In the genomic region with DNA sequence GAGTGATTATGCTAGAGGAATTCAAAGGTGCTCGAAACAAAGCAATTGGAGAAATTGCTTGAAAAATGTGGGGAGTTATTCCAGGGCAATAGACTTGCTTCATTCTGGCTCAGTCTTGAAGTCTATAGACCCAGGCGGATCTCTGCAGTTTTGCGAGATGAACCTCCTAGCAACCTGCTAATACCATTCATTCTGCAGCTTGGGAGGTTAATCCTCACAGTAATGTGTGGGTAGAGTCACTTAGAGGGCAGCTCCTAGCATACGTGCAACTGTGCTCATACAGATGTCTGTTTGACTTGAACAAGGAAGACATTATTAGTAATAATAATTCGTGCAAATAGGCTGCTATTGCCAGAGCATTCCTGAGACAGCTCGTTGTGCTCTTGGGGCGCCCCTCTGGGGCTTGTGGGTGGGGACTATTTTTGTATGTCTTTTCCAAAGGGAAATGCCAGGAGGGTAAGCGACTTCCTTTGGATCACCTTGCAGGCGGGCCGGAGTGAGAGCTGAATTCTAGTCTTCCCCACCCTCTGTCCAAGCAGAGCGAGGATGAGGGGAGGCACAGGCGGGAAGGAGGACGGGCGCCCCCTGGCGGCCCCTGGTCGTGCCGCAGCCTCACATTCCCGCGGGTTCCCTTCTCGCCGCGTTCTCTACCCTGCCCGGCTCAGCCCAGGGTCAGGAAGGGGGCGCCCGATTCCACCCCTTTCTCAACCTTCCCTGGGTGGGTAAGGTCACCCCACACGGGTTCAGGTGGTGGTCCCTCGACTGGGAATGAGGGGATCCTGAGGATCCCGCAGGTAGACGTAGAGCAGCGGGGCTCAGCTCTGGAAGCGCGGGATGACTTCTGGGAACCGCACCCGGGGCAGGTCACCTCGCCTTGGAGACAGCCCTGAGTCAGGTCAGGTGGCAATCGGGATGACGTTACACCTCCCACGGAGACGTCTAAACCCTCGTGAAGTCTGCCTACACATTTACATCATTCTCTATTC, we compare ENCODE assay signal across 8 cellular contexts.
DNase-seq lines count a peak whose midpoint lies in the region; ATAC-seq and TF ChIP-seq lines count a peak whose summit lies in the region.

No MANE protein-coding gene starts in this region.

- intact Hi-C loops in activated CD8-positive, alpha-beta T cell treated with anti-CD3 and anti-CD28 coated beads for 36 hours (cut with micrococcal nuclease), result loop anchor here (10.0 kb wide), 1 partner anchor 385 kb away; no protein-coding TSS in a partner anchor
- intact Hi-C loops in spleen (cut with DNase I; ENCODE audit: low total_unique reads), result no loop called here

- H3K27ac Mint-ChIP-seq in activated CD8-positive, alpha-beta T cell treated with anti-CD3 and anti-CD28 coated beads for 36 hours, result no peak overlapping the region

- no peaks in the 10 kb centered on the region for H3K9me3 Mint-ChIP-seq in activated CD8-positive, alpha-beta T cell treated with anti-CD3 and anti-CD28 coated beads for 36 hours

- H3K9me3 ChIP-seq in DND-41 (ENCODE audit: insufficient read depth, low read length, severe bottlenecking) (no peaks in the 10 kb centered on the region), fibroblast of lung (ENCODE audit: control insufficient read depth, insufficient read depth, low read depth, low read length) (no peaks in the 10 kb centered on the region), spleen (no peaks in the 10 kb centered on the region)

- H2AFZ ChIP-seq in DND-41 (ENCODE audit: low read depth, low read length), result no peak overlapping the region
- H2AFZ ChIP-seq in fibroblast of lung (ENCODE audit: low read length), result no peak overlapping the region

- H3K27me3 Mint-ChIP-seq in activated CD8-positive, alpha-beta T cell treated with anti-CD3 and anti-CD28 coated beads for 36 hours, result peaks cover 20% of the 10 kb centered on the region

- no peaks in the 10 kb centered on the region for H3K36me3 ChIP-seq in DND-41 (ENCODE audit: insufficient read depth, low read length)
- no peaks in the 10 kb centered on the region for H3K36me3 ChIP-seq in fibroblast of lung (ENCODE audit: control insufficient read depth, insufficient read depth, low read length)
- H3K36me3 ChIP-seq in spleen, result no peaks in the 10 kb centered on the region

- DNase-seq in DND-41, result peak; percentile 54
- DNase-seq in HL-60 (ENCODE audit: low read depth in 1 of 2, low spot score in 1 of 2), result peak; percentile 22 to 35
- DNase-seq in activated CD8-positive, alpha-beta T cell treated with anti-CD3 and anti-CD28 coated beads for 36 hours, result peak; percentile 68
- DNase-seq in fibroblast of lung (ENCODE audit: low read depth in 2 of 2), result peak in 1 of 2 donors; percentile 11
- DNase-seq in spleen, result peak; percentile 86
- no peak for DNase-seq in T1000 (lab: John Stamatoyannopoulos, UW)
- DNase-seq in NCI-H1092 (lab: John Stamatoyannopoulos, UW), result no peak

- TF ChIP-seq CTCF in DND-41 (IDR thresholded peaks at IDR 0.05; ENCODE audit: borderline replicate concordance, extremely low read depth, low read length, poor library complexity, severe bottlenecking) (peak; percentile 83), HL-60 (IDR thresholded peaks at IDR 0.05; ENCODE audit: insufficient read depth, low read length) (peak; percentile 67), fibroblast of lung (conservative IDR thresholded peaks at IDR 0.05 in 1 of 2, IDR thresholded peaks at IDR 0.05 in 1 of 2; ENCODE audit: low read depth in 1 of 2, low read length in 2 of 2) (peak; percentile 50 to 60), spleen (IDR thresholded peaks at IDR 0.05 in 8 of 11, conservative IDR thresholded peaks at IDR 0.05 in 3 of 11) (peak; percentile 8 to 92 (median 72))
- TF ChIP-seq CTCF in activated CD8-positive, alpha-beta T cell treated with anti-CD3 and anti-CD28 coated beads for 36 hours (IDR thresholded peaks at IDR 0.05), result peak; percentile 97

- ATAC-seq in DND-41 (ENCODE audit: insufficient read depth, low read depth), result peak; percentile 96
- ATAC-seq in GM21423 (IDR thresholded peaks at IDR 0.05; ENCODE audit: unreplicated experiment), result peak; percentile 71
- peak; percentile 93 for ATAC-seq in activated CD8-positive, alpha-beta T cell treated with anti-CD3 and anti-CD28 coated beads for 36 hours

- peaks cover 3% of the 10 kb centered on the region for H3K4me1 Mint-ChIP-seq in activated CD8-positive, alpha-beta T cell treated with anti-CD3 and anti-CD28 coated beads for 36 hours (ENCODE audit: low read depth)

- WGBS in spleen, 5 donors, result 32 to 63% (median 38%) methylated on average over 15 to 40 of the region's 40 CpGs

- H3K4me3 ChIP-seq in DND-41 (ENCODE audit: low read depth in 1 of 2, low read length in 2 of 2) (no peak overlapping the region), HL-60 (replicated peaks; ENCODE audit: insufficient read depth, low read length) (no peak overlapping the region), fibroblast of lung (replicated peaks in 1 of 4; ENCODE audit: control extremely low read depth in 1 of 4, insufficient read depth in 1 of 4, low read depth in 3 of 4, low read length in 4 of 4) (no peak overlapping the region), spleen (peak overlapping the region in 1 of 8 donors; percentile 28)

- no peaks in the 10 kb centered on the region for H3K4me1 ChIP-seq in DND-41 (ENCODE audit: insufficient read depth, low read length)
- H3K4me1 ChIP-seq in fibroblast of lung (ENCODE audit: control insufficient read depth, extremely low read depth, insufficient read depth, low read length), result no peaks in the 10 kb centered on the region
- peaks cover 0 to 7% (median 5%) of the 10 kb centered on the region in 6 donors for H3K4me1 ChIP-seq in spleen

- POLR2A ChIA-PET in activated CD8-positive, alpha-beta T cell treated with anti-CD3 and anti-CD28 coated beads for 36 hours (lab: Charles Lee), result no interaction called here

- no peak overlapping the region for H3K4me3 Mint-ChIP-seq in activated CD8-positive, alpha-beta T cell treated with anti-CD3 and anti-CD28 coated beads for 36 hours

- CTCF ChIA-PET in activated CD8-positive, alpha-beta T cell treated with anti-CD3 and anti-CD28 coated beads for 36 hours (lab: Charles Lee), result interaction anchor here (0.6 to 9.0 kb wide), 40 partner anchors 9 to 537 kb away, joined by 3 to 93 read pairs (median 4); no protein-coding TSS in a partner anchor

- no peaks in the 10 kb centered on the region for H3K36me3 Mint-ChIP-seq in activated CD8-positive, alpha-beta T cell treated with anti-CD3 and anti-CD28 coated beads for 36 hours (ENCODE audit: low read depth)

- H4K20me1 ChIP-seq in DND-41 (ENCODE audit: insufficient read depth, low read length), result no peaks in the 10 kb centered on the region
- no peaks in the 10 kb centered on the region for H4K20me1 ChIP-seq in fibroblast of lung (ENCODE audit: control insufficient read depth, extremely low read depth, insufficient read depth, low read length)

- H3K27ac ChIP-seq in DND-41 (ENCODE audit: low read length), result no peak overlapping the region
- H3K27ac ChIP-seq in HL-60 (replicated peaks), result no peak overlapping the region
- no peak overlapping the region for H3K27ac ChIP-seq in fibroblast of lung (ENCODE audit: insufficient read depth, low read length)
- no peak overlapping the region for H3K27ac ChIP-seq in spleen

- H3K27me3 ChIP-seq in DND-41 (ENCODE audit: insufficient read depth, low read length, poor library complexity), result peaks cover 11% of the 10 kb centered on the region
- H3K27me3 ChIP-seq in HL-60 (ENCODE audit: insufficient read depth, poor library complexity, severe bottlenecking), result no peaks in the 10 kb centered on the region
- no peaks in the 10 kb centered on the region for H3K27me3 ChIP-seq in fibroblast of lung (ENCODE audit: control insufficient read depth, insufficient read depth, low read length)
- peaks cover 0 to 17% (median 0%) of the 10 kb centered on the region in 7 donors for H3K27me3 ChIP-seq in spleen (replicated peaks in 1 of 7)

- H3K79me2 ChIP-seq in DND-41 (ENCODE audit: insufficient read depth, low read length) (no peaks in the 10 kb centered on the region), fibroblast of lung (ENCODE audit: control insufficient read depth, insufficient read depth, low read length) (no peaks in the 10 kb centered on the region)

- no peak overlapping the region for H3K4me2 ChIP-seq in DND-41 (ENCODE audit: insufficient read depth, low read length)
- no peak overlapping the region for H3K4me2 ChIP-seq in fibroblast of lung (ENCODE audit: extremely low read depth, insufficient read depth, low read length)

- TF ChIP-seq POLR2A in spleen (IDR thresholded peaks at IDR 0.05), result no peak

- H3K9ac ChIP-seq in DND-41 (ENCODE audit: low read depth, low read length), result no peak overlapping the region
- no peak overlapping the region for H3K9ac ChIP-seq in fibroblast of lung (ENCODE audit: insufficient read depth, low read length)

Comparison
In these comparisons a context has a peak if more than half of its experiments do, and no peak if none do; other contexts are left out.
1. DNase-seq: peak in DND-41 (single experiment), HL-60 (2 of 2), activated CD8-positive, alpha-beta T cell treated with anti-CD3 and anti-CD28 coated beads for 36 hours (single experiment) and spleen (single experiment); none in T1000 (single experiment) and NCI-H1092 (single experiment).
2. Peak in every context shown above with its lines, with median percentiles within 50 percentile points of each other: ATAC-seq and CTCF ChIP-seq.